ENCODE assay signal across 9 cellular contexts in the genomic region with DNA sequence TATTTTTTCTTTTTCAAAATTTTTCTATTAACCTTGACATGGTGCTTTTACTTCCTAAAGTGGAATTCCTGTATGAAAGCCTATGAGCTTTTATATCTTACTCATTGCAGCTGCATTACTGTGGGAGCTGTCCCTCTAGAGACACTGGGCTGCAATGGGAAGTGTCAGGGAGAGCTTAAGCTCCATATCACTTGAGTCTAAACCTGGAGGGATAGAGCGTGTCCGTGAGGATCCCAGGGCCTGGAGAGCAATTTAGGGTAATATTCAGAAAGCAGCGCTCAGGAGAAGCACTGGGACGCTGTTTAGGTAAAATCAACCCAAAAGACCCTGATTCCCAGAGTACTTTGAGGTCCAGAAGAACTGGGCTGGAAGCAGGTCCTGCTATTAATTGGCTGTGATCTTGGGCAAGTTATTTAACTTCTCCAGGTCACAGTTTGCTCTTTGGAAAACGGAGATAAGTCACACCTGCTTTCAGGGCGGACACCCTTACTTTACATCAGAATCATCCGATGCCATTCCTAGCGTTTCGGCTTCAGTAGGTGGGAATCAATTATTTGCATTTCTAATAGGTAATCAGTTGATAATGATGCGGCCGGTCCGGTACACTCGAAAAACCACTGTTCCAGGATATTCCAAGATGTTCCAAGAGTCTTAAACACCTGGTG. TPM values are rescaled to one million over a fixed set of nuclear protein-coding genes. Genes with fewer than 3 reads are reported as not detected.
A peak's percentile ranks its signal among the peaks of the same experiment; 100 is the strongest.
DNase-seq lines count a peak whose midpoint lies in the region; ATAC-seq and TF ChIP-seq lines count a peak whose summit lies in the region.
"Had no signal": no experiment of that assay in that cellular context is flagged by ENCODE, and none has a peak within 500 bp of the region (broad histone marks: within the 10 kb centered on the region; RNA-seq: fewer than 3 reads in every experiment).

No MANE protein-coding gene starts in this region.

- no peaks in the 10 kb centered on the region for H3K27me3 ChIP-seq in iPS-20b (ENCODE audit: insufficient read depth, low read length)
- no peaks in the 10 kb centered on the region for H3K27me3 ChIP-seq in suprapubic skin

- H3K4me3 ChIP-seq in iPS-20b (ENCODE audit: low read length), result peak overlapping the region; percentile 97
- peak overlapping the region; percentile 87 for H3K4me3 ChIP-seq in suprapubic skin

- TF ChIP-seq EP300 in suprapubic skin (IDR thresholded peaks at IDR 0.05), result no peak

- TF ChIP-seq POLR2A in suprapubic skin (IDR thresholded peaks at IDR 0.05), result no peak

- intact Hi-C loops in activated CD4-positive, alpha-beta T cell treated with anti-CD3 and anti-CD28 coated beads for 36 hours (cut with DNase I, micrococcal nuclease), result loop anchor here (1.0 to 5.0 kb wide), 12 partner anchors 76 to 1854 kb away; partner anchors contain the start of genes CEP250 (in 1 of the 2), CPNE1 (in 1 of the 2), E2F1 (in 1 of the 2) and EDEM2 (in 1 of the 2)
- intact Hi-C loops in activated B cell treated with CpG ODN at 0.5 μM for 24 hours (cut with micrococcal nuclease), result loop anchor here (2.0 to 5.0 kb wide), 2 partner anchors 86 to 664 kb away; partner anchors contain the start of genes ACSS2 and CEP250

- H3K36me3 ChIP-seq in iPS-20b (ENCODE audit: insufficient read depth, low read depth, low read length) (peaks cover 26% of the 10 kb centered on the region; the same call in 1 of the 2 replicates), suprapubic skin (peaks cover 9% of the 10 kb centered on the region)

- peaks cover 4% of the 10 kb centered on the region for H3K36me3 Mint-ChIP-seq in activated CD4-positive, alpha-beta T cell treated with anti-CD3 and anti-CD28 coated beads for 36 hours (ENCODE audit: low read depth)
- H3K36me3 Mint-ChIP-seq in activated B cell treated with CpG ODN at 0.5 μM for 24 hours (ENCODE audit: low read depth), result peaks cover 17% of the 10 kb centered on the region

- H3K9me3 ChIP-seq in iPS-20b (ENCODE audit: insufficient read depth, low read depth, low read length) (no peaks in the 10 kb centered on the region), suprapubic skin (no peaks in the 10 kb centered on the region)

- TF ChIP-seq CTCF in activated B cell treated with CpG ODN at 0.5 μM for 24 hours (IDR thresholded peaks at IDR 0.05), result no peak
- no peak for TF ChIP-seq CTCF in suprapubic skin (IDR thresholded peaks at IDR 0.05)

- no peaks in the 10 kb centered on the region for H3K9me3 Mint-ChIP-seq in activated CD4-positive, alpha-beta T cell treated with anti-CD3 and anti-CD28 coated beads for 36 hours (ENCODE audit: low read depth)
- H3K9me3 Mint-ChIP-seq in activated B cell treated with CpG ODN at 0.5 μM for 24 hours, result no peaks in the 10 kb centered on the region

- H3K27ac ChIP-seq in iPS-20b (ENCODE audit: low read length) (no peak overlapping the region), suprapubic skin (no peak overlapping the region)

- H3K27me3 Mint-ChIP-seq in activated CD4-positive, alpha-beta T cell treated with anti-CD3 and anti-CD28 coated beads for 36 hours, result no peaks in the 10 kb centered on the region
- H3K27me3 Mint-ChIP-seq in activated B cell treated with CpG ODN at 0.5 μM for 24 hours, result no peaks in the 10 kb centered on the region

- no peak for DNase-seq in activated CD4-positive, alpha-beta T cell treated with anti-CD3 and anti-CD28 coated beads for 36 hours
- DNase-seq in activated CD4-positive, alpha-beta T cell treated with anti-CD3 and anti-CD28 coated beads, Interleukin-2, amount 50 U/mL, for 4 hours, result no peak
- DNase-seq in activated B cell treated with CpG ODN at 0.5 μM for 24 hours, result no peak
- DNase-seq in suprapubic skin (ENCODE audit: low spot score in 2 of 2), result no peak
- DNase-seq in stimulated activated CD4-positive, alpha-beta T cell treated with anti-CD3 and anti-CD28 coated beads, Interleukin-15, amount 100 ng/mL, for 24 hours, result no peak

- peak overlapping the region; percentile 34 for H3K27ac Mint-ChIP-seq in activated CD4-positive, alpha-beta T cell treated with anti-CD3 and anti-CD28 coated beads for 36 hours
- peak overlapping the region; percentile 77 for H3K27ac Mint-ChIP-seq in activated B cell treated with CpG ODN at 0.5 μM for 24 hours

- CTCF ChIA-PET in activated CD4-positive, alpha-beta T cell treated with anti-CD3 and anti-CD28 coated beads for 36 hours (lab: Charles Lee), result interaction anchor here (0.6 to 1.3 kb wide), 3 partner anchors 10 to 414 kb away, joined by 3 to 5 read pairs (median 3); partner anchors contain the start of gene SCAND1
- CTCF ChIA-PET in activated B cell treated with CpG ODN at 0.5 μM for 24 hours (lab: Charles Lee), result interaction anchor here (0.9 to 1.4 kb wide), 5 partner anchors 50 to 78 kb away, joined by 3 to 4 read pairs (median 4); partner anchors contain the start of gene SPAG4

- ATAC-seq in activated CD4-positive, alpha-beta T cell treated with anti-CD3 and anti-CD28 coated beads for 36 hours, result no peak
- ATAC-seq in activated B cell treated with CpG ODN at 0.5 μM for 24 hours (ENCODE audit: low read depth), result no peak
- ATAC-seq in GM21381 (IDR thresholded peaks at IDR 0.05; ENCODE audit: unreplicated experiment), result no peak
- ATAC-seq in GM21619 (IDR thresholded peaks at IDR 0.05; ENCODE audit: unreplicated experiment), result no peak

- 29% methylated on average over 13 of the region's 13 CpGs for WGBS in suprapubic skin

- H3K4me1 ChIP-seq in iPS-20b (ENCODE audit: insufficient read depth, low read length), result peaks cover 10% of the 10 kb centered on the region
- H3K4me1 ChIP-seq in suprapubic skin, result peaks cover 15% of the 10 kb centered on the region

- peak overlapping the region; percentile 83 for H3K4me3 Mint-ChIP-seq in activated CD4-positive, alpha-beta T cell treated with anti-CD3 and anti-CD28 coated beads for 36 hours
- H3K4me3 Mint-ChIP-seq in activated B cell treated with CpG ODN at 0.5 μM for 24 hours, result peak overlapping the region; percentile 92

- POLR2A ChIA-PET in activated CD4-positive, alpha-beta T cell treated with anti-CD3 and anti-CD28 coated beads for 36 hours (lab: Charles Lee), result interaction anchor here (1.2 to 2.0 kb wide), 5 partner anchors 74 to 413 kb away, joined by 3 to 9 read pairs (median 5); partner anchors contain the start of genes CEP250, SCAND1 and SPAG4
- POLR2A ChIA-PET in activated B cell treated with CpG ODN at 0.5 μM for 24 hours (lab: Charles Lee), result interaction anchor here (0.7 to 2.9 kb wide), 13 partner anchors 32 to 695 kb away, joined by 3 to 18 read pairs (median 4); partner anchors contain the start of genes AAR2, CPNE1, NFS1 and PHF20

- H3K9ac ChIP-seq in iPS-20b (ENCODE audit: low read depth, low read length), result peak overlapping the region; percentile 42; the same call in 1 of the 2 replicates

- H3K4me1 Mint-ChIP-seq in activated CD4-positive, alpha-beta T cell treated with anti-CD3 and anti-CD28 coated beads for 36 hours, result peaks cover 15% of the 10 kb centered on the region
- H3K4me1 Mint-ChIP-seq in activated B cell treated with CpG ODN at 0.5 μM for 24 hours, result peaks cover 21% of the 10 kb centered on the region

RNA-seq across cellular contexts. Expression of gene ERGIC3, which starts 0.6 kb away (rescaled TPM):
- total RNA-seq in activated CD4-positive, alpha-beta T cell treated with anti-CD3 and anti-CD28 coated beads for 36 hours, result 100 to 1,000 TPM; 109 to 127 TPM
- total RNA-seq in activated B cell treated with CpG ODN at 0.5 μM for 24 hours, result 159 and 183 TPM in 2 replicates
- total RNA-seq in suprapubic skin, result 100 to 1,000 TPM; 154 to 256 (median 225) TPM

RNA-seq across cellular contexts. Expression of gene C20orf173, which starts 11.8 kb away (rescaled TPM):
- total RNA-seq in activated CD4-positive, alpha-beta T cell treated with anti-CD3 and anti-CD28 coated beads for 36 hours, result not detected
- total RNA-seq in activated B cell treated with CpG ODN at 0.5 μM for 24 hours, result not detected in 2 replicates
- not detected for total RNA-seq in suprapubic skin
- total RNA-seq: lung microvascular endothelial cell had no signal
